Comparison of ENCODE assay signal across 30 cellular contexts in the genomic region with DNA sequence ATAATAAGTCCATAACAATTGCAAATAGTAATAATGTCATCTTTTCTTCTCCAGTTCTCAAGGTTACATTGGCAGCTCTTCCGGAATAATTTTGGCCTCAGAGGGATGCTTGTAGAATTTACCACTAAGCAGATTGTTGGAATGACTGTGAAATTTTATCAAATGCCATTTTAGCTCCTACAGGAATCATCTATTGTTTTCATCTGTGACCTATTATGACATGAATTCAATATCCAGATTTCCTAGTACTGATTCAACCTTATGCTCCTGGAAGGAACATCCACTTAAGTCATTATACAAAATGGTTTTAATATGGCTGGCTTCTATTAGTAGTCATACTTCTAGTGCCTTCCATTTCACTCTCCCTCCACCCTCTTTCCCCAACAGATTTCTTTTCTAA.
"Had no signal": no experiment of that assay in that cellular context is flagged by ENCODE, and none has a peak within 500 bp of the region (broad histone marks: within the 10 kb centered on the region; RNA-seq: fewer than 3 reads in every experiment).

No MANE protein-coding gene starts in this region.

- H3K9me3 Mint-ChIP-seq: natural killer cell; neural crest cell; stimulated activated effector memory CD8-positive, alpha-beta T cell treated with anti-CD3 and anti-CD28 coated beads, Interleukin-12 subunit alpha, Interleukin-12 subunit beta, amount 100 ng/mL, for 72 hours; stimulated activated naive CD8-positive, alpha-beta T cell treated with anti-CD3 and anti-CD28 coated beads, Interleukin-15, amount 100 ng/mL, for 72 hours had no signal

- H3K4me1 ChIP-seq: left lung, lower lobe of right lung, pancreas, prostate gland, spleen, testis, thyroid gland, transverse colon, upper lobe of left lung, vagina had no signal

- H3K27me3 ChIP-seq: left lung, pancreas, spleen, testis, thyroid gland, transverse colon, upper lobe of left lung, vagina had no signal

- H3K27ac Mint-ChIP-seq: immature natural killer cell; naive B cell; natural killer cell; stimulated activated effector memory CD8-positive, alpha-beta T cell treated with anti-CD3 and anti-CD28 coated beads, Interleukin-12 subunit alpha, Interleukin-12 subunit beta, amount 100 ng/mL, for 72 hours; stimulated activated naive CD8-positive, alpha-beta T cell treated with anti-CD3 and anti-CD28 coated beads, Interleukin-15, amount 100 ng/mL, for 72 hours had no signal

- H3K36me3 Mint-ChIP-seq: immature natural killer cell; naive B cell; natural killer cell; stimulated activated effector memory CD8-positive, alpha-beta T cell treated with anti-CD3 and anti-CD28 coated beads, Interleukin-12 subunit alpha, Interleukin-12 subunit beta, amount 100 ng/mL, for 72 hours had no signal

- H3K27ac ChIP-seq: left lung, lower lobe of right lung, pancreas, prostate gland, spleen, testis, thyroid gland, transverse colon, upper lobe of left lung, vagina had no signal

- H3K9me3 ChIP-seq: left lung, lower lobe of right lung, pancreas, prostate gland, spleen, testis, thyroid gland, transverse colon, upper lobe of left lung, vagina had no signal

- H3K27me3 Mint-ChIP-seq: stimulated activated naive CD8-positive, alpha-beta T cell treated with anti-CD3 and anti-CD28 coated beads, Interleukin-15, amount 100 ng/mL, for 72 hours had no signal

- H3K4me1 Mint-ChIP-seq: immature natural killer cell; naive B cell; natural killer cell; neural crest cell; stimulated activated effector memory CD8-positive, alpha-beta T cell treated with anti-CD3 and anti-CD28 coated beads, Interleukin-12 subunit alpha, Interleukin-12 subunit beta, amount 100 ng/mL, for 72 hours; stimulated activated naive CD8-positive, alpha-beta T cell treated with anti-CD3 and anti-CD28 coated beads, Interleukin-15, amount 100 ng/mL, for 72 hours had no signal

- H3K36me3 ChIP-seq: left lung, lower lobe of right lung, pancreas, prostate gland, spleen, thyroid gland, transverse colon, upper lobe of left lung, vagina had no signal

- ATAC-seq: left colon; left lung; lower lobe of right lung; natural killer cell; pancreas; right cardiac atrium; sciatic nerve; stimulated activated effector memory CD8-positive, alpha-beta T cell treated with anti-CD3 and anti-CD28 coated beads, Interleukin-12 subunit alpha, Interleukin-12 subunit beta, amount 100 ng/mL, for 72 hours; stimulated activated naive CD8-positive, alpha-beta T cell treated with anti-CD3 and anti-CD28 coated beads, Interleukin-15, amount 100 ng/mL, for 72 hours had no signal

- H3K4me3 Mint-ChIP-seq: immature natural killer cell; naive B cell; natural killer cell; neural crest cell; stimulated activated effector memory CD8-positive, alpha-beta T cell treated with anti-CD3 and anti-CD28 coated beads, Interleukin-12 subunit alpha, Interleukin-12 subunit beta, amount 100 ng/mL, for 72 hours; stimulated activated naive CD8-positive, alpha-beta T cell treated with anti-CD3 and anti-CD28 coated beads, Interleukin-15, amount 100 ng/mL, for 72 hours had no signal

- DNase-seq: hypothalamus; immature natural killer cell; kidney; left colon; left lung; lower lobe of right lung; mammary epithelial cell; mesenchymal stem cell; naive B cell; natural killer cell; nucleus accumbens; pancreas; posterior cingulate gyrus; retina; right cardiac atrium; small intestine; spleen; stimulated activated CD4-positive, alpha-beta T cell treated with anti-CD3 and anti-CD28 coated beads, Interleukin-4, amount 100 ng/mL, for 24 hours; stimulated activated naive CD4-positive, alpha-beta T cell; stimulated activated naive CD8-positive, alpha-beta T cell treated with anti-CD3 and anti-CD28 coated beads, Interleukin-15, amount 100 ng/mL, for 72 hours; substantia nigra; testis; thyroid gland; transverse colon; upper lobe of left lung had no signal

- H3K4me3 ChIP-seq: left lung, lower lobe of right lung, pancreas, prostate gland, spleen, testis, thyroid gland, transverse colon, upper lobe of left lung, vagina had no signal
